7 cellular contexts compared by ENCODE assay signal in the genomic region with DNA sequence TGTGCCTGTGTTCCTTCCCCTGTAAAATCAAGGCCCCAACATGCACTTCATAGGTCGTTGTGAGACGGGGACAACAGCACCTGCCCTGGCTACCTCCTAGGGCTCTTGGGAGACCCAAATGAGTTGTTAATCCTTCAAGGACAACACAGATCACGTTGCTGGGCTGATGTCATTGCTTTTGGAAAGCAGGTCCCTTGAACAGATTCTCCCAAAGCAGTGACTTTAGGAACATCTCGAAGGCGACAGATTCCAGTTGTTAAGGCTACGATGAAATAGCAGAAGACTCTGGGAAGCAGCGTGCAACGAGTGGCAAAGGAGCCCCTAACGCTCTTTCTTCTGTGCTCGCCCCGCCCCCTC. TPM values are rescaled to one million over a fixed set of nuclear protein-coding genes. Genes with fewer than 3 reads are reported as not detected.
A peak's percentile ranks its signal among the peaks of the same experiment; 100 is the strongest.
DNase-seq lines count a peak whose midpoint lies in the region; ATAC-seq, FAIRE-seq and TF ChIP-seq lines count a peak whose summit lies in the region.

No MANE protein-coding gene starts in this region.

- no peak overlapping the region for H3K27ac ChIP-seq in HUES48 (ENCODE audit: low read depth, low read length)

- H3K36me3 ChIP-seq in HUES48 (ENCODE audit: control insufficient read depth, insufficient read depth, low read length) (no peaks in the 10 kb centered on the region), bronchial epithelial cell (ENCODE audit: control insufficient read depth, insufficient read depth, low read length) (no peaks in the 10 kb centered on the region)

- H3K9me3 Mint-ChIP-seq in osteocyte (ENCODE audit: unreplicated experiment) = no peaks in the 10 kb centered on the region

- DNase-seq in bronchial epithelial cell (ENCODE audit: low read depth) = no peak
- DNase-seq in osteocyte (ENCODE audit: extremely low spot score, unreplicated experiment) = no peak
- no peak for DNase-seq in HK-2 (ENCODE audit: unreplicated experiment)

- ATAC-seq in GM19372 (IDR thresholded peaks at IDR 0.05; ENCODE audit: low read depth, unreplicated experiment) = peak; percentile 7
- no peak for ATAC-seq in GM19324 (IDR thresholded peaks at IDR 0.05; ENCODE audit: low FRiP score, unreplicated experiment)
- ATAC-seq in GM21528 (IDR thresholded peaks at IDR 0.05; ENCODE audit: low FRiP score, unreplicated experiment) = no peak

- peaks cover 43% of the 10 kb centered on the region for H3K4me1 Mint-ChIP-seq in osteocyte (ENCODE audit: unreplicated experiment)

- peak overlapping the region; percentile 87 for H3K4me3 Mint-ChIP-seq in osteocyte (ENCODE audit: unreplicated experiment)

- H3K36me3 Mint-ChIP-seq in osteocyte (ENCODE audit: unreplicated experiment) = no peaks in the 10 kb centered on the region

- TF ChIP-seq CTCF in bronchial epithelial cell (IDR thresholded peaks at IDR 0.05; ENCODE audit: insufficient read depth, low read length, severe bottlenecking) (no peak), osteocyte (IDR thresholded peaks at IDR 0.05) (no peak)

- H3K4me3 ChIP-seq in HUES48 (ENCODE audit: low read depth, low read length) = peak overlapping the region; percentile 88
- H3K4me3 ChIP-seq in bronchial epithelial cell (ENCODE audit: low read depth, low read length) = peak overlapping the region; percentile 42

- H3K9me3 ChIP-seq in HUES48 (ENCODE audit: control insufficient read depth, insufficient read depth, low read length) = no peaks in the 10 kb centered on the region

- peak overlapping the region; percentile 92 for H3K27ac Mint-ChIP-seq in osteocyte (ENCODE audit: unreplicated experiment)

- FAIRE-seq in bronchial epithelial cell (lab: Jason Lieb, UNC) = no peak

- no peaks in the 10 kb centered on the region for H3K27me3 ChIP-seq in HUES48 (ENCODE audit: control insufficient read depth, insufficient read depth, low read length)
- no peaks in the 10 kb centered on the region for H3K27me3 ChIP-seq in bronchial epithelial cell (ENCODE audit: control insufficient read depth, insufficient read depth, low read length)

- H3K27me3 Mint-ChIP-seq in osteocyte (ENCODE audit: unreplicated experiment) = no peaks in the 10 kb centered on the region

- peaks cover 15% of the 10 kb centered on the region for H3K4me1 ChIP-seq in HUES48 (ENCODE audit: control insufficient read depth, insufficient read depth, low read length)

- H3K9ac ChIP-seq in HUES48 (ENCODE audit: low read depth, low read length) = no peak overlapping the region

RNA-seq across cellular contexts. Expression of a gene that starts 26.2 kb away (rescaled TPM):
- total RNA-seq in bronchial epithelial cell (0.79 and 1.8 TPM in 2 replicates), osteocyte (1.7 and 2.1 TPM in 2 replicates)
